17 cellular contexts compared by ENCODE assay signal in genomic region chr3:69488026-69488425, GRCh38.
A peak's percentile ranks its signal among the peaks of the same experiment; 100 is the strongest.
DNase-seq lines count a peak whose midpoint lies in the region; ATAC-seq, FAIRE-seq and TF ChIP-seq lines count a peak whose summit lies in the region.
"Had no signal": no experiment of that assay in that cellular context is flagged by ENCODE, and none has a peak within 500 bp of the region (broad histone marks: within the 10 kb centered on the region; RNA-seq: fewer than 3 reads in every experiment).

No MANE protein-coding gene starts in this region.

- no peaks in the 10 kb centered on the region for H3K36me3 ChIP-seq in hepatocyte (replicated peaks; ENCODE audit: insufficient read depth, low read depth)
- H3K36me3 ChIP-seq: HAP-1 had no signal

- H3K9me2 ChIP-seq in hepatocyte (replicated peaks; ENCODE audit: insufficient read depth): no peaks in the 10 kb centered on the region

- intact Hi-C loops in left cardiac atrium (cut with DNase I): no loop called here

- peak overlapping the region; percentile 28 for H3K27ac ChIP-seq in hepatocyte

- H2AFZ ChIP-seq in hepatocyte: no peak overlapping the region

- no peak overlapping the region for H3K4me3 Mint-ChIP-seq in activated CD8-positive, alpha-beta memory T cell treated with anti-CD3 and anti-CD28 coated beads, Interleukin-2, amount 10 ng/mL, durations not matched to agents 7 days and 5 days
- H3K4me3 Mint-ChIP-seq: CD4-positive, alpha-beta memory T cell; HFFc6 had no signal

- in situ Hi-C loops in SK-MEL-5 (cut with HindIII; ENCODE audit: low pct_unique_long_range_greater_than_20kb, low sequenced_read_pairs): no loop called here

- no peak overlapping the region for H3K27ac Mint-ChIP-seq in activated CD8-positive, alpha-beta memory T cell treated with anti-CD3 and anti-CD28 coated beads, Interleukin-2, amount 10 ng/mL, durations not matched to agents 7 days and 5 days
- H3K27ac Mint-ChIP-seq: CD4-positive, alpha-beta memory T cell; HFFc6 had no signal

- no peaks in the 10 kb centered on the region for H3K9me3 ChIP-seq in hepatocyte (ENCODE audit: low read depth)
- H3K9me3 ChIP-seq: Caco-2, HAP-1 had no signal

- no peaks in the 10 kb centered on the region for H3K36me3 Mint-ChIP-seq in activated CD8-positive, alpha-beta memory T cell treated with anti-CD3 and anti-CD28 coated beads, Interleukin-2, amount 10 ng/mL, durations not matched to agents 7 days and 5 days
- H3K36me3 Mint-ChIP-seq: CD4-positive, alpha-beta memory T cell had no signal

- DNase-seq in SK-MEL-5 (ENCODE audit: low read depth, low spot score) (peak; percentile 95), hepatocyte (ENCODE audit: low spot score) (no peak), left cardiac atrium (no peak)
- no peak for DNase-seq in activated T-cell treated with anti-CD3 and anti-CD28 coated beads, Interleukin-2, amount 50 U/mL, for 1 hour
- DNase-seq in activated CD8-positive, alpha-beta memory T cell treated with anti-CD3 and anti-CD28 coated beads, Interleukin-2, amount 10 ng/mL, durations not matched to agents 7 days and 5 days: no peak
- DNase-seq: C1 segment of cervical spinal cord; Caco-2; CD4-positive, alpha-beta memory T cell; DMS153; DND-41; GOT3; HFFc6 had no signal

- no peak for ATAC-seq in left cardiac atrium
- ATAC-seq in activated CD8-positive, alpha-beta memory T cell treated with anti-CD3 and anti-CD28 coated beads, Interleukin-2, amount 10 ng/mL, durations not matched to agents 7 days and 5 days: no peak

- CTCF ChIA-PET in activated CD8-positive, alpha-beta memory T cell treated with anti-CD3 and anti-CD28 coated beads, Interleukin-2, amount 10 ng/mL, durations not matched to agents 7 days and 5 days (lab: Charles Lee): no interaction called here

- no peaks in the 10 kb centered on the region for H3K9me3 Mint-ChIP-seq in activated CD8-positive, alpha-beta memory T cell treated with anti-CD3 and anti-CD28 coated beads, Interleukin-2, amount 10 ng/mL, durations not matched to agents 7 days and 5 days (ENCODE audit: low read depth)
- H3K9me3 Mint-ChIP-seq: HFFc6 had no signal

- no peaks in the 10 kb centered on the region for H4K20me1 ChIP-seq in hepatocyte (ENCODE audit: insufficient read depth, poor library complexity, severe bottlenecking)

- H3K27me3 ChIP-seq in hepatocyte: peaks cover 5% of the 10 kb centered on the region

- no peaks in the 10 kb centered on the region for H3K4me1 Mint-ChIP-seq in activated CD8-positive, alpha-beta memory T cell treated with anti-CD3 and anti-CD28 coated beads, Interleukin-2, amount 10 ng/mL, durations not matched to agents 7 days and 5 days
- H3K4me1 Mint-ChIP-seq: CD4-positive, alpha-beta memory T cell had no signal

- TF ChIP-seq CTCF in hepatocyte (IDR thresholded peaks at IDR 0.05; ENCODE audit: poor library complexity): no peak

- FAIRE-seq in colon (lab: Jason Lieb, UNC): peak; percentile 10
- FAIRE-seq: G401.6, GM12892, H54 had no signal

- no peak overlapping the region for H3K4me3 ChIP-seq in hepatocyte
- H3K4me3 ChIP-seq: HAP-1 had no signal

- H3K4me2 ChIP-seq in hepatocyte: no peak overlapping the region

- H3K27me3 Mint-ChIP-seq in activated CD8-positive, alpha-beta memory T cell treated with anti-CD3 and anti-CD28 coated beads, Interleukin-2, amount 10 ng/mL, durations not matched to agents 7 days and 5 days: no peaks in the 10 kb centered on the region

- H3K79me2 ChIP-seq in hepatocyte: no peaks in the 10 kb centered on the region

- peaks cover 9% of the 10 kb centered on the region for H3K4me1 ChIP-seq in hepatocyte (ENCODE audit: insufficient read depth)
- H3K4me1 ChIP-seq: Caco-2 had no signal
